In the genomic region with DNA sequence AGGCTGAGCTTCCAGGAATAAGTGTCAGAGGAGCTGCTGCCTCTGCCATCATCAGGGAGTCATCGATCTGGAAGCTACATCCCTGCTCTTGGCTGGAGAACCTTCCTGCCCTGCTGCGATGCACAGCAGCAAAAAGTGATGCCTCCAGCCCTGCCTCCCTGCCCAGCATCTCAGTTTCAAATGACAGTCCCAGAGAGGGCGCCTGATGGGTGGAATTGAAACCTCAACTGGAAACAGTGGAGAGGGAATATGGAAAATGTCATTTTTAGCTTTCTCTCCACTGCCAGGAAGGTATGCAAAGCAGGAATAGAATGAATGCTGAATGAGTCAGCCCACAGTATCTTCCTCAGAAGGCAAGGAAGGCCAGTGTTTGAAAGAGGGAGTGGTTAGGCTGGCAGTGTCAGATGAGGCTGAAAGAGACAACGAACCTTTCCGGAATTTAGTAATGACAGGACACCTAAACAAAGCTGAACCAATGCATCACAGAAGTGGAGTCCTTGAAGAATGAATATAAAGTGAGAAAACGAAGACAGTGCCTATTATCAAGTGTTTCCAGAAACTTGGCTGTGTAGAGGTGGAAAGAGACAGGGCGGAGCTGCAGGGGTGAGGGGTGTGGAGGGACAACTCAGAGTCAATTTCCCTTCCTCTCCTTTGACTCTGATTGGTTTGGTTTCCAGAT, we compare ENCODE assay signal across 8 cellular contexts.
DNase-seq lines count a peak whose midpoint lies in the region; TF ChIP-seq lines count a peak whose summit lies in the region.

No MANE protein-coding gene starts in this region.

- H2AFZ ChIP-seq in MM.1S (ENCODE audit: low read length) = peak overlapping the region; percentile 47
- H2AFZ ChIP-seq in mammary epithelial cell (ENCODE audit: low read depth, low read length) = peak overlapping the region; percentile 80

- H3K79me2 ChIP-seq in MM.1S (ENCODE audit: low read length) = no peaks in the 10 kb centered on the region
- no peaks in the 10 kb centered on the region for H3K79me2 ChIP-seq in mammary epithelial cell (ENCODE audit: insufficient read depth, low read length)

- no peak for DNase-seq in MM.1S
- DNase-seq in mammary epithelial cell = peak; percentile 88
- peak; percentile 37 for DNase-seq in middle frontal gyrus (ENCODE audit: extremely low spot score, low spot score)
- no peak for DNase-seq in COLO668 (lab: John Stamatoyannopoulos, UW; ENCODE audit: unreplicated experiment)
- no peak for DNase-seq in SKM-1 (lab: John Stamatoyannopoulos, UW; ENCODE audit: unreplicated experiment)
- DNase-seq in Kasumi-1 (lab: John Stamatoyannopoulos, UW) = no peak
- no peak for DNase-seq in DMS114 treated with DMSO at 0.1 percent for 48 hours (lab: John Stamatoyannopoulos, UW; ENCODE audit: unreplicated experiment)

- H3K36me3 ChIP-seq in BLaER1 treated with 17β-estradiol and CSF1 and Interleukin-3, amounts not matched to agents 10 nM and 100 nM = peaks cover 0 to 6% (median 0%) of the 10 kb centered on the region in 11 experiments; a peak in 1 of 22 replicates
- no peaks in the 10 kb centered on the region for H3K36me3 ChIP-seq in MM.1S (replicated peaks; ENCODE audit: insufficient read depth, low read length)
- H3K36me3 ChIP-seq in mammary epithelial cell (ENCODE audit: insufficient read depth, low read length) = no peaks in the 10 kb centered on the region

- CTCF ChIA-PET in mammary epithelial cell (lab: Charles Lee; ENCODE audit: low non-redundant PET) = interaction anchor here (0.7 kb wide), 1 partner anchor 315 kb away, joined by 4 read pairs; no protein-coding TSS in a partner anchor

- peak overlapping the region in 9 of 11 experiments; percentile 1 to 67 (median 29); a peak in 11 of 22 replicates for H3K27ac ChIP-seq in BLaER1 treated with 17β-estradiol and CSF1 and Interleukin-3, amounts not matched to agents 10 nM and 100 nM
- H3K27ac ChIP-seq in MM.1S (ENCODE audit: low read length) = no peak overlapping the region
- peak overlapping the region; percentile 65 for H3K27ac ChIP-seq in mammary epithelial cell (ENCODE audit: insufficient read depth, low read depth, low read length)

- intact Hi-C loops in mammary epithelial cell (cut with micrococcal nuclease) = loop anchor here (2.0 kb wide), 2 partner anchors 34 to 58 kb away; no protein-coding TSS in a partner anchor

- H3K9ac ChIP-seq in BLaER1 treated with 17β-estradiol and CSF1 and Interleukin-3, amounts not matched to agents 10 nM and 100 nM = peak overlapping the region in 9 of 11 experiments; percentile 1 to 57 (median 33); a peak in 11 of 22 replicates
- H3K9ac ChIP-seq in MM.1S (ENCODE audit: low read length) (no peak overlapping the region), mammary epithelial cell (ENCODE audit: insufficient read depth, low read length) (peak overlapping the region; percentile 62)

- peaks cover 7 to 27% (median 24%) of the 10 kb centered on the region in 11 experiments; a peak in 21 of 22 replicates for H3K9me3 ChIP-seq in BLaER1 treated with 17β-estradiol and CSF1 and Interleukin-3, amounts not matched to agents 10 nM and 100 nM (replicated peaks in 1 of 11)
- H3K9me3 ChIP-seq in MM.1S (replicated peaks; ENCODE audit: insufficient read depth, low read length) (no peaks in the 10 kb centered on the region), mammary epithelial cell (replicated peaks; ENCODE audit: insufficient read depth, low read length) (peaks cover 13% of the 10 kb centered on the region)

- in situ Hi-C loops in mammary epithelial cell (cut with MboI; ENCODE audit: low sequenced_read_pairs in 2 of 2) = no loop called here

- no TSS peak for BruUV-seq in mammary epithelial cell (replicated peaks; lab: Mats Ljungman, UMichigan)

- no peak for TF ChIP-seq CTCF in MM.1S (IDR thresholded peaks at IDR 0.05; ENCODE audit: low read length)
- no peak for TF ChIP-seq CTCF in mammary epithelial cell (conservative IDR thresholded peaks at IDR 0.05 in 1 of 2, IDR thresholded peaks at IDR 0.05 in 1 of 2; ENCODE audit: extremely low read depth in 1 of 2, insufficient read depth in 1 of 2, low read depth in 1 of 2, low read length in 2 of 2)

- WGBS in mammary epithelial cell (ENCODE audit: low coverage, missing lambda C conversion rate) = 13% methylated on average over 7 of the region's 7 CpGs

- peak overlapping the region; percentile 70 to 91 (median 84) for H3K4me2 ChIP-seq in BLaER1 treated with 17β-estradiol and CSF1 and Interleukin-3, amounts not matched to agents 10 nM and 100 nM
- no peak overlapping the region for H3K4me2 ChIP-seq in MM.1S (ENCODE audit: low read depth, low read length)
- peak overlapping the region; percentile 78 for H3K4me2 ChIP-seq in mammary epithelial cell (ENCODE audit: insufficient read depth, low read depth, low read length)

- peaks cover 40 to 89% (median 71%) of the 10 kb centered on the region in 10 experiments for H3K4me1 ChIP-seq in BLaER1 treated with 17β-estradiol and CSF1 and Interleukin-3, amounts not matched to agents 10 nM and 100 nM
- peaks cover 48% of the 10 kb centered on the region for H3K4me1 ChIP-seq in MM.1S (ENCODE audit: low read length)
- H3K4me1 ChIP-seq in mammary epithelial cell (ENCODE audit: insufficient read depth, low read length) = peaks cover 58% of the 10 kb centered on the region

- no peaks in the 10 kb centered on the region for H3K9me2 ChIP-seq in MM.1S (replicated peaks; ENCODE audit: insufficient read depth, low read length)

- H3F3A ChIP-seq in MM.1S (ENCODE audit: insufficient read depth, low read length) = peaks cover 19% of the 10 kb centered on the region

- no peaks in the 10 kb centered on the region for H4K20me1 ChIP-seq in BLaER1 treated with 17β-estradiol and CSF1 and Interleukin-3, amounts not matched to agents 10 nM and 100 nM
- H4K20me1 ChIP-seq in MM.1S (ENCODE audit: insufficient read depth, low read length) = no peaks in the 10 kb centered on the region
- H4K20me1 ChIP-seq in mammary epithelial cell (ENCODE audit: insufficient read depth, low read length) = no peaks in the 10 kb centered on the region

- H3K27me3 ChIP-seq in BLaER1 treated with 17β-estradiol and CSF1 and Interleukin-3, amounts not matched to agents 10 nM and 100 nM = peaks cover 0 to 9% (median 0%) of the 10 kb centered on the region in 11 experiments; a peak in 3 of 22 replicates
- no peaks in the 10 kb centered on the region for H3K27me3 ChIP-seq in MM.1S (replicated peaks; ENCODE audit: insufficient read depth, low read length)
- no peaks in the 10 kb centered on the region for H3K27me3 ChIP-seq in mammary epithelial cell (ENCODE audit: insufficient read depth, low read length)

- dilution Hi-C loops in mammary epithelial cell (cut with HindIII; ENCODE audit: low sequenced_read_pairs) = no loop called here

- peak overlapping the region; percentile 3 to 52 (median 33); a peak in 14 of 20 replicates for H3K4me3 ChIP-seq in BLaER1 treated with 17β-estradiol and CSF1 and Interleukin-3, amounts not matched to agents 10 nM and 100 nM
- H3K4me3 ChIP-seq in MM.1S (ENCODE audit: low read length) (no peak overlapping the region), mammary epithelial cell (replicated peaks in 1 of 3; ENCODE audit: insufficient read depth in 1 of 3, low read depth in 2 of 3, low read length in 3 of 3) (peak overlapping the region; percentile 5 to 30 (median 25))

Comparison
In these comparisons a context has a peak if more than half of its experiments do, and no peak if none do; other contexts are left out.
1. DNase-seq: peak in mammary epithelial cell (single experiment) and middle frontal gyrus (single experiment); none in MM.1S (single experiment), COLO668 (single experiment), SKM-1 (single experiment), Kasumi-1 (0 of 2) and DMS114 treated with DMSO at 0.1 percent for 48 hours (single experiment).